17 cellular contexts compared by ENCODE assay signal in genomic region chr9:132041825-132042224, GRCh38. TPM values are rescaled to one million over a fixed set of nuclear protein-coding genes. Genes with fewer than 3 reads are reported as not detected.
DNase-seq lines count a peak whose midpoint lies in the region; ATAC-seq, FAIRE-seq and TF ChIP-seq lines count a peak whose summit lies in the region.
"Had no signal": no experiment of that assay in that cellular context is flagged by ENCODE, and none has a peak within 500 bp of the region (broad histone marks: within the 10 kb centered on the region; RNA-seq: fewer than 3 reads in every experiment).

No MANE protein-coding gene starts in this region.

- TF ChIP-seq CTCF in astrocyte (IDR thresholded peaks at IDR 0.05; ENCODE audit: insufficient read depth, low read depth, low read length) (no peak), osteocyte (IDR thresholded peaks at IDR 0.05) (no peak), left ventricle myocardium inferior (IDR thresholded peaks at IDR 0.05; ENCODE audit: borderline replicate concordance) (no peak)

- H3K4me1 ChIP-seq in astrocyte (ENCODE audit: insufficient read depth, low read length) (peaks cover 20% of the 10 kb centered on the region), left ventricle myocardium inferior (peaks cover 16% of the 10 kb centered on the region), right cardiac atrium (ENCODE audit: control insufficient read depth, insufficient read depth, low read length) (peaks cover 5% of the 10 kb centered on the region)
- H3K4me1 ChIP-seq: Peyer's patch had no signal

- H3K36me3 ChIP-seq in astrocyte (ENCODE audit: insufficient read depth, low read length), result no peaks in the 10 kb centered on the region
- no peaks in the 10 kb centered on the region for H3K36me3 ChIP-seq in left ventricle myocardium inferior
- H3K36me3 ChIP-seq: gastrocnemius medialis, Peyer's patch had no signal

- FAIRE-seq in astrocyte (lab: Jason Lieb, UNC), result no peak
- FAIRE-seq: bronchial epithelial cell had no signal

- H4K20me1 ChIP-seq in astrocyte (ENCODE audit: insufficient read depth, low read length), result peaks cover 33% of the 10 kb centered on the region

- H3K27me3 Mint-ChIP-seq in astrocyte (ENCODE audit: low read depth, unreplicated experiment) (no peaks in the 10 kb centered on the region), osteocyte (ENCODE audit: unreplicated experiment) (no peaks in the 10 kb centered on the region)
- H3K27me3 Mint-ChIP-seq in activated naive CD4-positive, alpha-beta T cell treated with anti-CD3 and anti-CD28 coated beads for 36 hours (ENCODE audit: low read depth), result no peaks in the 10 kb centered on the region
- H3K27me3 Mint-ChIP-seq: activated CD4-positive, alpha-beta T cell treated with anti-CD3 and anti-CD28 coated beads for 36 hours; CD4-positive, alpha-beta memory T cell had no signal

- no peak for ATAC-seq in right cardiac atrium
- no peak for ATAC-seq in HG03196 (IDR thresholded peaks at IDR 0.05; ENCODE audit: unreplicated experiment)
- ATAC-seq: activated CD4-positive, alpha-beta T cell treated with anti-CD3 and anti-CD28 coated beads for 36 hours; gastrocnemius medialis had no signal

- H3K36me3 Mint-ChIP-seq in astrocyte (ENCODE audit: low read depth, unreplicated experiment) (no peaks in the 10 kb centered on the region), osteocyte (ENCODE audit: unreplicated experiment) (peaks cover 3% of the 10 kb centered on the region)
- no peaks in the 10 kb centered on the region for H3K36me3 Mint-ChIP-seq in activated naive CD4-positive, alpha-beta T cell treated with anti-CD3 and anti-CD28 coated beads for 36 hours (ENCODE audit: low read depth)

- H3K9me3 ChIP-seq in astrocyte (ENCODE audit: insufficient read depth, low read depth, low read length), result no peaks in the 10 kb centered on the region
- no peaks in the 10 kb centered on the region for H3K9me3 ChIP-seq in left ventricle myocardium inferior (replicated peaks)
- no peaks in the 10 kb centered on the region for H3K9me3 ChIP-seq in right cardiac atrium (ENCODE audit: control insufficient read depth, low read length)
- H3K9me3 ChIP-seq: gastrocnemius medialis, Peyer's patch had no signal

- H3K4me3 ChIP-seq in astrocyte (ENCODE audit: insufficient read depth, low read depth, low read length) (no peak overlapping the region), left ventricle myocardium inferior (no peak overlapping the region), right cardiac atrium (ENCODE audit: low read length) (no peak overlapping the region)
- H3K4me3 ChIP-seq: gastrocnemius medialis, Peyer's patch had no signal

- intact Hi-C loops in left ventricle myocardium inferior (cut with micrococcal nuclease) (no loop called here), right cardiac atrium (cut with DNase I) (no loop called here)
- intact Hi-C loops in activated naive CD4-positive, alpha-beta T cell treated with anti-CD3 and anti-CD28 coated beads for 36 hours (cut with micrococcal nuclease), result no loop called here

- H3K4me1 Mint-ChIP-seq in astrocyte (ENCODE audit: low read depth, unreplicated experiment), result peaks cover 37% of the 10 kb centered on the region
- H3K4me1 Mint-ChIP-seq in osteocyte (ENCODE audit: unreplicated experiment), result peaks cover 35% of the 10 kb centered on the region
- H3K4me1 Mint-ChIP-seq in activated naive CD4-positive, alpha-beta T cell treated with anti-CD3 and anti-CD28 coated beads for 36 hours (ENCODE audit: low read depth), result peaks cover 6% of the 10 kb centered on the region

- WGBS in right cardiac atrium, result 91% methylated on average over 8 of the region's 8 CpGs

- peaks cover 77% of the 10 kb centered on the region for H3K79me2 ChIP-seq in astrocyte (ENCODE audit: insufficient read depth, low read length)

- DNase-seq in DMS 273 (lab: John Stamatoyannopoulos, UW; ENCODE audit: unreplicated experiment), result peak; percentile 75
- DNase-seq in NCI-H526 treated with DMSO at 0.1 percent for 48 hours (lab: John Stamatoyannopoulos, UW), result peak; percentile 89
- DNase-seq in astrocyte (ENCODE audit: low read depth), result no peak
- DNase-seq in osteocyte (ENCODE audit: extremely low spot score, unreplicated experiment), result no peak
- DNase-seq in left ventricle myocardium inferior, result no peak
- no peak for DNase-seq in right cardiac atrium
- no peak for DNase-seq in activated naive CD4-positive, alpha-beta T cell treated with anti-CD3 and anti-CD28 coated beads for 36 hours
- DNase-seq: activated CD4-positive, alpha-beta T cell treated with anti-CD3 and anti-CD28 coated beads for 36 hours; CD4-positive, alpha-beta memory T cell; gastrocnemius medialis; midbrain; NCI-H2081 treated with DMSO at 0.1 percent for 48 hours; NCI-H774; nephron progenitor cell; Peyer's patch had no signal

- no peaks in the 10 kb centered on the region for H3K27me3 ChIP-seq in astrocyte (ENCODE audit: insufficient read depth, low read length)
- H3K27me3 ChIP-seq in left ventricle myocardium inferior (ENCODE audit: low read depth), result no peaks in the 10 kb centered on the region
- H3K27me3 ChIP-seq in right cardiac atrium (ENCODE audit: control insufficient read depth, insufficient read depth), result no peaks in the 10 kb centered on the region
- H3K27me3 ChIP-seq: gastrocnemius medialis, Peyer's patch had no signal

- H3K9me3 Mint-ChIP-seq in astrocyte (ENCODE audit: unreplicated experiment) (no peaks in the 10 kb centered on the region), osteocyte (ENCODE audit: unreplicated experiment) (no peaks in the 10 kb centered on the region)
- no peaks in the 10 kb centered on the region for H3K9me3 Mint-ChIP-seq in activated naive CD4-positive, alpha-beta T cell treated with anti-CD3 and anti-CD28 coated beads for 36 hours
- H3K9me3 Mint-ChIP-seq: nephron progenitor cell had no signal

- H3K4me2 ChIP-seq in astrocyte (ENCODE audit: low read length), result no peak overlapping the region

- no peak overlapping the region for H2AFZ ChIP-seq in astrocyte (ENCODE audit: low read depth, low read length)

- H3K4me3 Mint-ChIP-seq in astrocyte (ENCODE audit: unreplicated experiment) (no peak overlapping the region), osteocyte (ENCODE audit: unreplicated experiment) (no peak overlapping the region)
- H3K4me3 Mint-ChIP-seq in activated naive CD4-positive, alpha-beta T cell treated with anti-CD3 and anti-CD28 coated beads for 36 hours, result no peak overlapping the region
- H3K4me3 Mint-ChIP-seq: activated CD4-positive, alpha-beta T cell treated with anti-CD3 and anti-CD28 coated beads for 36 hours; nephron progenitor cell had no signal

- H3K9ac ChIP-seq in astrocyte (ENCODE audit: low read length), result no peak overlapping the region

- H3K27ac ChIP-seq in astrocyte (ENCODE audit: low read depth, low read length) (peak overlapping the region; percentile 38), left ventricle myocardium inferior (replicated peaks) (no peak overlapping the region), right cardiac atrium (ENCODE audit: low read length) (no peak overlapping the region)
- H3K27ac ChIP-seq: gastrocnemius medialis, Peyer's patch had no signal

- H3K27ac Mint-ChIP-seq in astrocyte (ENCODE audit: unreplicated experiment) (peak overlapping the region; percentile 28), osteocyte (ENCODE audit: unreplicated experiment) (peak overlapping the region; percentile 70)
- H3K27ac Mint-ChIP-seq in activated naive CD4-positive, alpha-beta T cell treated with anti-CD3 and anti-CD28 coated beads for 36 hours, result no peak overlapping the region
- H3K27ac Mint-ChIP-seq: activated CD4-positive, alpha-beta T cell treated with anti-CD3 and anti-CD28 coated beads for 36 hours; nephron progenitor cell had no signal

- CTCF ChIA-PET in activated naive CD4-positive, alpha-beta T cell treated with anti-CD3 and anti-CD28 coated beads for 36 hours (lab: Charles Lee), result no interaction called here

RNA-seq across cellular contexts. Expression of gene MED27, which starts 37.8 kb away (rescaled TPM):
- total RNA-seq in astrocyte (26.9 and 27.7 TPM in 2 replicates), osteocyte (24.1 and 25.2 TPM in 2 replicates), left ventricle myocardium inferior (16.3 TPM), right cardiac atrium (10 to 100 TPM; 19.9 to 22.2 (median 20.6) TPM)
- polyA plus RNA-seq in right cardiac atrium, result 22.7 TPM
- total RNA-seq in activated naive CD4-positive, alpha-beta T cell treated with anti-CD3 and anti-CD28 coated beads for 36 hours, result 10 to 100 TPM; 27.7 to 31.3 TPM

Comparison
In these comparisons a context has a peak if more than half of its experiments do, and no peak if none do; other contexts are left out.
1. DNase-seq: peak in DMS 273 (single experiment) and NCI-H526 treated with DMSO at 0.1 percent for 48 hours (single experiment); none in astrocyte (single experiment), osteocyte (single experiment), left ventricle myocardium inferior (single experiment), right cardiac atrium (0 of 3) and activated naive CD4-positive, alpha-beta T cell treated with anti-CD3 and anti-CD28 coated beads for 36 hours (single experiment).